ENCODE assay signal across 8 cellular contexts in genomic region chr6:24581084-24581669, GRCh38.
DNase-seq lines count a peak whose midpoint lies in the region; TF ChIP-seq lines count a peak whose summit lies in the region.

No MANE protein-coding gene starts in this region.

- H3K36me3 ChIP-seq in BE2C (no peaks in the 10 kb centered on the region), neural cell (ENCODE audit: insufficient read depth, low read length) (no peaks in the 10 kb centered on the region)

- no peaks in the 10 kb centered on the region for H3K9me2 ChIP-seq in neural cell (ENCODE audit: insufficient read depth, low read length)

- TF ChIP-seq RAD21 in neural cell (conservative IDR thresholded peaks at IDR 0.05) = peak; percentile 73

- H3K4me2 ChIP-seq in neural cell (ENCODE audit: low read length) = no peak overlapping the region

- no peak overlapping the region for H2AFZ ChIP-seq in neural cell (ENCODE audit: low read depth, low read length)

- no peaks in the 10 kb centered on the region for H4K20me1 ChIP-seq in neural cell (ENCODE audit: insufficient read depth)

- no peaks in the 10 kb centered on the region for H3K27me3 ChIP-seq in BE2C
- no peaks in the 10 kb centered on the region for H3K27me3 ChIP-seq in neural cell (ENCODE audit: insufficient read depth, low read depth, low read length)

- H3K4me3 ChIP-seq in BE2C (ENCODE audit: low read depth, low read length) (no peak overlapping the region), neural cell (ENCODE audit: low read length) (no peak overlapping the region)

- no peak overlapping the region for H3K27ac ChIP-seq in neural cell (ENCODE audit: low read length)

- peaks cover 4% of the 10 kb centered on the region for H3F3A ChIP-seq in neural cell (ENCODE audit: insufficient read depth, low read length, poor library complexity, severe bottlenecking)

- TF ChIP-seq CTCF in BE2C (IDR thresholded peaks at IDR 0.05; ENCODE audit: low read depth, low read length) = peak; percentile 94
- peak; percentile 74 for TF ChIP-seq CTCF in neural cell (IDR thresholded peaks at IDR 0.05; ENCODE audit: poor library complexity, severe bottlenecking)

- TF ChIP-seq EP300 in neural cell (conservative IDR thresholded peaks at IDR 0.05; ENCODE audit: poor library complexity, severe bottlenecking) = no peak

- H3K79me2 ChIP-seq in neural cell (replicated peaks; ENCODE audit: insufficient read depth, low read length) = no peaks in the 10 kb centered on the region

- DNase-seq in BE2C = peak; percentile 86
- DNase-seq in GM19240 (ENCODE audit: insufficient read length, low spot score) = peak; percentile 5
- DNase-seq in HUDEP-2 (lab: John Stamatoyannopoulos, UW; ENCODE audit: unreplicated experiment in 76 of 76) = peak in 70 of 76 experiments; percentile 12 to 85 (median 62)
- peak; percentile 67 for DNase-seq in OCI-M2 (lab: John Stamatoyannopoulos, UW; ENCODE audit: unreplicated experiment)
- DNase-seq in activated T-cell treated with anti-CD3 and anti-CD28 coated beads for 4 hours = peak; percentile 77
- DNase-seq in fibroblast of gingiva (ENCODE audit: low read depth) = peak; percentile 47
- peak; percentile 75 for DNase-seq in stimulated activated naive CD4-positive, alpha-beta T cell treated with Interleukin-2 at 50 U/mL for 16 hours (lab: John Stamatoyannopoulos, UW)

- no peak overlapping the region for H3K9ac ChIP-seq in neural cell (ENCODE audit: low read length)

- H3K4me1 ChIP-seq in BE2C = no peaks in the 10 kb centered on the region; the same call in none of the 2 replicates

- H3K9me3 ChIP-seq in BE2C (no peaks in the 10 kb centered on the region), neural cell (ENCODE audit: low read length) (no peaks in the 10 kb centered on the region)

TF ChIP-seq in neural cell, 6 proteins besides CTCF, POLR2A, EP300 and RAD21:
- peak; percentile 83 for TF ChIP-seq SMC3 (conservative IDR thresholded peaks at IDR 0.05; ENCODE audit: poor library complexity)
- TF ChIP-seq TAF1 (IDR thresholded peaks at IDR 0.05; ENCODE audit: low read depth) = no peak

Comparison
In these comparisons a context has a peak if more than half of its experiments do, and no peak if none do; other contexts are left out.
1. DNase-seq: peak in every context shown above with its lines; median percentile 86 in BE2C; 77 in activated T-cell treated with anti-CD3 and anti-CD28 coated beads for 4 hours; 75 in stimulated activated naive CD4-positive, alpha-beta T cell treated with Interleukin-2 at 50 U/mL for 16 hours; 67 in OCI-M2; 62 in HUDEP-2; 47 in fibroblast of gingiva; 5 in GM19240.